10 cellular contexts compared by ENCODE assay signal in the genomic region with DNA sequence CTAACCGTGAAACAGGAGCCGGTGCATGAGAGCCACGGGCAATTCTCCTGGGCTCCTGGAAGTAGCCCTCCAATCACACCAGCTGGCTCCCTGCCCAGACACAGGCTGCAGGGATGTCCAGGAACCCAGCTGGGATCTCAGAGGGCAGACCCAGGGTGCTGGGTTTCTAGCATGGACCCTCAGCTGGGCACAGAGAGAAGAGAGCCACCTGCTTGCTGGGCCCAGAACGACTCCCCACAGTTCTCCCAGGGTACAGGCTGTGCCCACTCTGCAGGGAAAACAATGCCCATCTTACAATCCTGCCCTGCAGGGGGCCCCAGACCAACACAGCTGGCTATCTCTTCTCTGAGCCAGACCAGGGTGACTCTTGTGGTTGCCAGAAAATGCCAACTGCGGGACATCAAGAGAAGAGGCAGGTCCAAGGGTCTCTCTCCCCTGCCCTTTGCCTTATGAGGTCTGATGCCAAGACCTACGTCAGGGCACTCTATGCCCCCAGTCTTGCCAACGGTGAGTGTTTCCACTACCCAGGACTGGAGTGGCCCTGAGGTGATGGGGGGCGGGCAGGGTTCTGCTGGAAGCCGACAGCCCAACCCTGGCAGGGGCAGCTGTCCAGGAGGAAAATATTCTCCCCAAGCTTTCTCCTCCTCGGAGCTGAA.
DNase-seq lines count a peak whose midpoint lies in the region; ATAC-seq lines count a peak whose summit lies in the region.
"Had no signal": no experiment of that assay in that cellular context is flagged by ENCODE, and none has a peak within 500 bp of the region (broad histone marks: within the 10 kb centered on the region; RNA-seq: fewer than 3 reads in every experiment).

No MANE protein-coding gene starts in this region.

- CTCF ChIA-PET in activated naive CD4-positive, alpha-beta T cell treated with anti-CD3 and anti-CD28 coated beads, Interleukin-2, amount 10 ng/mL, durations not matched to agents 7 days and 5 days (lab: Charles Lee), result no interaction called here

- no peaks in the 10 kb centered on the region for H3K4me1 Mint-ChIP-seq in activated naive CD4-positive, alpha-beta T cell treated with anti-CD3 and anti-CD28 coated beads, Interleukin-2, amount 10 ng/mL, durations not matched to agents 7 days and 5 days
- H3K4me1 Mint-ChIP-seq: B cell had no signal

- no peak overlapping the region for H3K4me3 Mint-ChIP-seq in activated naive CD4-positive, alpha-beta T cell treated with anti-CD3 and anti-CD28 coated beads, Interleukin-2, amount 10 ng/mL, durations not matched to agents 7 days and 5 days
- H3K4me3 Mint-ChIP-seq: B cell had no signal

- H3K36me3 Mint-ChIP-seq in activated naive CD4-positive, alpha-beta T cell treated with anti-CD3 and anti-CD28 coated beads, Interleukin-2, amount 10 ng/mL, durations not matched to agents 7 days and 5 days, result no peaks in the 10 kb centered on the region
- H3K36me3 Mint-ChIP-seq in activated naive CD4-positive, alpha-beta T cell treated with anti-CD3 and anti-CD28 coated beads, Interleukin-2, amount 50 U/mL, for 72 hours, result peaks cover 0 to 4% of the 10 kb centered on the region in 2 donors

- H3K27me3 ChIP-seq in SJCRH30 (no peaks in the 10 kb centered on the region), right cardiac atrium (ENCODE audit: control insufficient read depth, insufficient read depth) (no peaks in the 10 kb centered on the region)

- no peaks in the 10 kb centered on the region for H3K36me3 ChIP-seq in SJCRH30

- peak; percentile 14 for DNase-seq in activated naive CD4-positive, alpha-beta T cell treated with anti-CD3 and anti-CD28 coated beads, Interleukin-2, amount 10 ng/mL, durations not matched to agents 7 days and 5 days
- no peak for DNase-seq in activated naive CD4-positive, alpha-beta T cell treated with anti-CD3 and anti-CD28 coated beads, Interleukin-2, amount 50 U/mL, for 72 hours (ENCODE audit: low spot score in 2 of 2)
- DNase-seq in SJCRH30, result peak; percentile 77 to 85
- peak in 2 of 3 donors; percentile 35 to 66 for DNase-seq in right cardiac atrium
- DNase-seq in NCI-H526 treated with DMSO at 0.1 percent for 48 hours (lab: John Stamatoyannopoulos, UW), result no peak
- no peak for DNase-seq in stimulated activated CD4-positive, alpha-beta T cell treated with anti-CD3 and anti-CD28 coated beads, Interleukin-2, amount 100 ng/mL, for 24 hours
- DNase-seq: stimulated activated naive CD8-positive, alpha-beta T cell treated with anti-CD3 and anti-CD28 coated beads, Interleukin-15, Interleukin-2, amounts not matched to agents 100 U/mL and 50 U/mL, for 24 hours had no signal

- intact Hi-C loops in right cardiac atrium (cut with DNase I), result no loop called here

- no peaks in the 10 kb centered on the region for H3K9me3 Mint-ChIP-seq in activated naive CD4-positive, alpha-beta T cell treated with anti-CD3 and anti-CD28 coated beads, Interleukin-2, amount 10 ng/mL, durations not matched to agents 7 days and 5 days
- H3K9me3 Mint-ChIP-seq in activated naive CD4-positive, alpha-beta T cell treated with anti-CD3 and anti-CD28 coated beads, Interleukin-2, amount 50 U/mL, for 72 hours, result no peaks in the 10 kb centered on the region

- H3K4me1 ChIP-seq in SJCRH30 (peaks cover 32% of the 10 kb centered on the region), right cardiac atrium (ENCODE audit: control insufficient read depth, insufficient read depth, low read length) (no peaks in the 10 kb centered on the region)

- H3K27ac Mint-ChIP-seq in activated naive CD4-positive, alpha-beta T cell treated with anti-CD3 and anti-CD28 coated beads, Interleukin-2, amount 10 ng/mL, durations not matched to agents 7 days and 5 days, result no peak overlapping the region
- H3K27ac Mint-ChIP-seq in activated naive CD4-positive, alpha-beta T cell treated with anti-CD3 and anti-CD28 coated beads, Interleukin-2, amount 50 U/mL, for 72 hours, result no peak overlapping the region
- H3K27ac Mint-ChIP-seq: B cell had no signal

- no peak for ATAC-seq in activated naive CD4-positive, alpha-beta T cell treated with anti-CD3 and anti-CD28 coated beads, Interleukin-2, amount 50 U/mL, for 72 hours
- ATAC-seq in right cardiac atrium (no peak), GM21423 (IDR thresholded peaks at IDR 0.05; ENCODE audit: unreplicated experiment) (no peak), GM19328 (IDR thresholded peaks at IDR 0.05; ENCODE audit: unreplicated experiment) (no peak)
- ATAC-seq: stimulated activated naive CD8-positive, alpha-beta T cell treated with anti-CD3 and anti-CD28 coated beads, Interleukin-15, Interleukin-2, amounts not matched to agents 100 U/mL and 50 U/mL, for 24 hours had no signal

- H3K4me3 ChIP-seq in SJCRH30 (no peak overlapping the region), right cardiac atrium (ENCODE audit: low read length) (no peak overlapping the region)

- H3K27me3 Mint-ChIP-seq in activated naive CD4-positive, alpha-beta T cell treated with anti-CD3 and anti-CD28 coated beads, Interleukin-2, amount 10 ng/mL, durations not matched to agents 7 days and 5 days, result no peaks in the 10 kb centered on the region
- H3K27me3 Mint-ChIP-seq: B cell had no signal

- H3K9me3 ChIP-seq in SJCRH30 (replicated peaks), result no peaks in the 10 kb centered on the region
- H3K9me3 ChIP-seq in right cardiac atrium (ENCODE audit: control insufficient read depth, low read length), result no peaks in the 10 kb centered on the region

- WGBS in right cardiac atrium, result 56% methylated on average over 10 of the region's 10 CpGs

- H3K27ac ChIP-seq in SJCRH30, result no peak overlapping the region
- no peak overlapping the region for H3K27ac ChIP-seq in right cardiac atrium (ENCODE audit: low read length)

Comparison
In these comparisons a context has a peak if more than half of its experiments do, and no peak if none do; other contexts are left out.
1. DNase-seq: peak in activated naive CD4-positive, alpha-beta T cell treated with anti-CD3 and anti-CD28 coated beads, Interleukin-2, amount 10 ng/mL, durations not matched to agents 7 days and 5 days (single experiment), SJCRH30 (2 of 2) and right cardiac atrium (2 of 3); none in activated naive CD4-positive, alpha-beta T cell treated with anti-CD3 and anti-CD28 coated beads, Interleukin-2, amount 50 U/mL, for 72 hours (0 of 2), NCI-H526 treated with DMSO at 0.1 percent for 48 hours (single experiment) and stimulated activated CD4-positive, alpha-beta T cell treated with anti-CD3 and anti-CD28 coated beads, Interleukin-2, amount 100 ng/mL, for 24 hours (0 of 2).